ENCODE assay signal across 11 cellular contexts in the genomic region with DNA sequence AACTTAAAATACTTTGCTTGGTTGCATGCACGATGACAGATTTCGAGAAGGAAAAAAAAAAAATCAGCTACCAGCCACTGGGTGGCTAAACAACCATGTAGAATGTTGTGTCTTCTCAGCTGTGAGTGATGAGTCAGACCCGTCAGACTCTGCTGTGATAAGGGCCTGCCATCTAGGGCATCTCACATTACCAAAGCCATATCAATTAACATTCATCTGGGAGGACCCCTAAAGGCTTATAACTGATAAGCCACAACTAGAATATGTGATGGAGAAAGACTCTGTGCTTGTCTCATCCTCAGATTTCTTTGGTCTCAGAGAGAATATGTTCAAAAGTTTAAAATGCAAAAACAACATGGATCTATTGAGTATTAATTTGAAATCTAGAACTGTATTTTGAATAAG.
DNase-seq lines count a peak whose midpoint lies in the region; ATAC-seq, FAIRE-seq and TF ChIP-seq lines count a peak whose summit lies in the region.
"Had no signal": no experiment of that assay in that cellular context is flagged by ENCODE, and none has a peak within 500 bp of the region (broad histone marks: within the 10 kb centered on the region; RNA-seq: fewer than 3 reads in every experiment).

No MANE protein-coding gene starts in this region.

- TF ChIP-seq POLR2A in esophagus squamous epithelium (IDR thresholded peaks at IDR 0.05), result no peak

- DNase-seq in NCI-H82 (lab: John Stamatoyannopoulos, UW), result peak; percentile 24
- DNase-seq in NCI-H82 treated with DMSO at 0.1 percent for 48 hours (lab: John Stamatoyannopoulos, UW; ENCODE audit: unreplicated experiment), result no peak
- DNase-seq in NCI-H460 (ENCODE audit: extremely low read depth, low read depth), result peak; percentile 70
- DNase-seq in choroid plexus epithelial cell (ENCODE audit: low read depth), result peak; percentile 57
- DNase-seq in urothelium cell line (ENCODE audit: low spot score), result peak; percentile 61
- DNase-seq in esophagus squamous epithelium (lab: John Stamatoyannopoulos, UW), result no peak
- DNase-seq: activated CD4-positive, alpha-beta T cell treated with anti-CD3 and anti-CD28 coated beads, Interleukin-2, amount 50 U/mL, for 48 hours had no signal

- FAIRE-seq in urothelium cell line (lab: Jason Lieb, UNC), result no peak

- ATAC-seq in HG03135 (IDR thresholded peaks at IDR 0.05; ENCODE audit: unreplicated experiment) (no peak), HG02623 (IDR thresholded peaks at IDR 0.05; ENCODE audit: unreplicated experiment) (no peak)

- H3K4me1 ChIP-seq in esophagus squamous epithelium, result peaks cover 0 to 52% (median 8%) of the 10 kb centered on the region in 3 donors
- H3K4me1 ChIP-seq: BLaER1 treated with 17β-estradiol and CSF1 and Interleukin-3, amounts not matched to agents 10 nM and 100 nM had no signal

- no peak overlapping the region for H3K27ac ChIP-seq in esophagus squamous epithelium
- H3K27ac ChIP-seq: BLaER1 treated with 17β-estradiol and CSF1 and Interleukin-3, amounts not matched to agents 10 nM and 100 nM; coronary artery had no signal

- no peaks in the 10 kb centered on the region for H3K27me3 ChIP-seq in esophagus squamous epithelium
- H3K27me3 ChIP-seq: BLaER1 treated with 17β-estradiol and CSF1 and Interleukin-3, amounts not matched to agents 10 nM and 100 nM had no signal

- no peaks in the 10 kb centered on the region for H3K9me3 ChIP-seq in esophagus squamous epithelium

- WGBS in esophagus squamous epithelium, 2 donors, result 25 to 35% methylated on average over 3 of the region's 3 CpGs

- TF ChIP-seq CTCF in choroid plexus epithelial cell (conservative IDR thresholded peaks at IDR 0.05; ENCODE audit: low read depth, low read length) (peak; percentile 44), esophagus squamous epithelium (IDR thresholded peaks at IDR 0.05) (peak in 3 of 6 experiments; percentile 30 to 54 (median 39))

- no peaks in the 10 kb centered on the region for H3K36me3 ChIP-seq in esophagus squamous epithelium
- H3K36me3 ChIP-seq: BLaER1 treated with 17β-estradiol and CSF1 and Interleukin-3, amounts not matched to agents 10 nM and 100 nM had no signal

- intact Hi-C loops in esophagus squamous epithelium (cut with DNase I), result loop anchor here (10.0 kb wide), 1 partner anchor 172 kb away; no protein-coding TSS in a partner anchor

- H3K4me3 ChIP-seq in choroid plexus epithelial cell (ENCODE audit: low read depth, low read length) (no peak overlapping the region), esophagus squamous epithelium (no peak overlapping the region)
- H3K4me3 ChIP-seq: BLaER1 treated with 17β-estradiol and CSF1 and Interleukin-3, amounts not matched to agents 10 nM and 100 nM; coronary artery had no signal

Comparison
In these comparisons a context has a peak if more than half of its experiments do, and no peak if none do; other contexts are left out.
1. DNase-seq: peak in NCI-H82 (single experiment), NCI-H460 (single experiment), choroid plexus epithelial cell (single experiment) and urothelium cell line (single experiment); none in NCI-H82 treated with DMSO at 0.1 percent for 48 hours (single experiment) and esophagus squamous epithelium (single experiment).